16 cellular contexts compared by ENCODE assay signal in the genomic region with DNA sequence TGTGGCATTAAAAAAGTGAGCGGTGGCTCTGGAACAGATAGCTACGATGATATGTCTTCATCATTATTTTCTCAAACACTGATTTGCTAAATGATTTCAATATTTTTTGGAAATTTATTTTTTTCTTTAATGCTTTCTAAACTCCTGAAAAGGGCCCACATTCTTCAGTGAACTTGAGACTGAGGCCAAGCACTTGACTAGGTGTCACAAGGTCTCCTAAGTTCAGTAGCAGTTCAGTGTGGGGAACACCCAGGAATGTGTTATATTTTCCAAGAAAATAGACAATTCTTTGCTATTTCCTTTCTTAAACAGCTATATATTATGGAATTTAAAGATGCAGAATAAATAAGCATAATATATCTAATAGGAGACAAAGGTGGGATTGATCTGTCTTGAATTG.
"Had no signal": no experiment of that assay in that cellular context is flagged by ENCODE, and none has a peak within 500 bp of the region (broad histone marks: within the 10 kb centered on the region; RNA-seq: fewer than 3 reads in every experiment).

No MANE protein-coding gene starts in this region.

- H3K4me1 Mint-ChIP-seq: activated CD4-positive, alpha-beta memory T cell treated with anti-CD3 and anti-CD28 coated beads, Interleukin-2, amount 10 ng/mL, durations not matched to agents 7 days and 5 days; central memory CD8-positive, alpha-beta T cell had no signal

- H3K36me3 ChIP-seq: adrenal gland, sigmoid colon, spleen, tibial artery had no signal

- H3K27ac Mint-ChIP-seq: activated CD4-positive, alpha-beta memory T cell treated with anti-CD3 and anti-CD28 coated beads, Interleukin-2, amount 10 ng/mL, durations not matched to agents 7 days and 5 days; activated T-cell treated with anti-CD3 and anti-CD28 coated beads, Interleukin-2, amount 50 U/mL, for 24 hours; dendritic cell treated with granulocyte-macrophage colony-stimulating factor and Interleukin-4, amounts not matched to agents 40 ng/mL and 50 ng/mL, for 4 days; effector memory CD8-positive, alpha-beta T cell; stimulated activated naive CD8-positive, alpha-beta T cell treated with anti-CD3 and anti-CD28 coated beads, Interleukin-15, Interleukin-2, amounts not matched to agents 100 ng/mL and 50 ng/mL, for 24 hours had no signal

- H3K27me3 Mint-ChIP-seq: activated CD4-positive, alpha-beta memory T cell treated with anti-CD3 and anti-CD28 coated beads, Interleukin-2, amount 10 ng/mL, durations not matched to agents 7 days and 5 days; activated T-cell treated with anti-CD3 and anti-CD28 coated beads, Interleukin-2, amount 50 U/mL, for 24 hours; central memory CD8-positive, alpha-beta T cell; dendritic cell treated with granulocyte-macrophage colony-stimulating factor and Interleukin-4, amounts not matched to agents 40 ng/mL and 50 ng/mL, for 4 days; effector memory CD8-positive, alpha-beta T cell; stimulated activated naive CD8-positive, alpha-beta T cell treated with anti-CD3 and anti-CD28 coated beads, Interleukin-15, Interleukin-2, amounts not matched to agents 100 ng/mL and 50 ng/mL, for 24 hours had no signal

- H3K9me3 Mint-ChIP-seq: activated T-cell treated with anti-CD3 and anti-CD28 coated beads, Interleukin-2, amount 50 U/mL, for 24 hours; dendritic cell treated with granulocyte-macrophage colony-stimulating factor and Interleukin-4, amounts not matched to agents 40 ng/mL and 50 ng/mL, for 4 days; stimulated activated naive CD8-positive, alpha-beta T cell treated with anti-CD3 and anti-CD28 coated beads, Interleukin-15, Interleukin-2, amounts not matched to agents 100 ng/mL and 50 ng/mL, for 24 hours had no signal

- H3K27me3 ChIP-seq: adrenal gland, sigmoid colon, spleen, tibial artery had no signal

- ATAC-seq: effector memory CD8-positive, alpha-beta T cell; psoas muscle; SK-N-SH treated with all-trans-retinoic acid at 6 μM for 48 hours had no signal

- H3K9me3 ChIP-seq: adrenal gland, psoas muscle, sigmoid colon, spleen, tibial artery had no signal

- H3K4me3 ChIP-seq: adrenal gland, psoas muscle, sigmoid colon, spleen, tibial artery had no signal

- DNase-seq: activated CD4-positive, alpha-beta memory T cell treated with anti-CD3 and anti-CD28 coated beads, Interleukin-2, amount 10 ng/mL, durations not matched to agents 7 days and 5 days; activated CD4-positive, alpha-beta T cell treated with anti-CD3 and anti-CD28 coated beads for 4 hours; activated effector memory CD4-positive, alpha-beta T cell treated with Interleukin-2 at 50 U/mL for 16 hours; activated naive CD4-positive, alpha-beta T cell treated with anti-CD3 and anti-CD28 coated beads, Interleukin-2, amount 50 U/mL, for 16 hours; activated T-cell treated with anti-CD3 and anti-CD28 coated beads, Interleukin-2, amount 50 U/mL, for 24 hours; adrenal gland; effector memory CD8-positive, alpha-beta T cell; psoas muscle; Right ventricle myocardium superior; sigmoid colon; spleen; tibial artery had no signal

- H3K4me3 Mint-ChIP-seq: activated CD4-positive, alpha-beta memory T cell treated with anti-CD3 and anti-CD28 coated beads, Interleukin-2, amount 10 ng/mL, durations not matched to agents 7 days and 5 days; activated T-cell treated with anti-CD3 and anti-CD28 coated beads, Interleukin-2, amount 50 U/mL, for 24 hours; central memory CD8-positive, alpha-beta T cell; dendritic cell treated with granulocyte-macrophage colony-stimulating factor and Interleukin-4, amounts not matched to agents 40 ng/mL and 50 ng/mL, for 4 days; effector memory CD8-positive, alpha-beta T cell; stimulated activated naive CD8-positive, alpha-beta T cell treated with anti-CD3 and anti-CD28 coated beads, Interleukin-15, Interleukin-2, amounts not matched to agents 100 ng/mL and 50 ng/mL, for 24 hours had no signal

- H3K4me1 ChIP-seq: spleen had no signal

- H3K27ac ChIP-seq: adrenal gland, psoas muscle, spleen had no signal
